25 cellular contexts compared by ENCODE assay signal in the genomic region with DNA sequence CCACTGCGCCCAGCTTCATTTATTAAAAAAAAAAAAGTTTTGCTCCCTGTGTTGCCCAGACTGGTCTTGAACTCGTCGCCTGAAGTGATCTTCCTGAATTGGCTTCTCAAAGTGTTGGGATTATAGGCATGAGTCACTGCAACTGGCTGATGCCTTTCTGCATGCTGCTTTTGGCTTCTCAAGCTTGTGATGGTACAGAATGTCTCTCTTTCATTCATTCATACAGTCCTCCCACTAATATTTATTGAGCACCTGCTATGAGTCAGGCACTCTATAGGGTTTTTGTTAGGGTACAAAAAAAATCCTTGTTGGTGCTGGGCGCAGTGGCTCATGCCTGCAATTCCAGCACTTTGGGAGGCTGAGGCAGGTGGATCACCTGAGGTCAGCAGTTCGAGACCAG. TPM values are rescaled to one million over a fixed set of nuclear protein-coding genes. Genes with fewer than 3 reads are reported as not detected.
DNase-seq lines count a peak whose midpoint lies in the region; ATAC-seq and TF ChIP-seq lines count a peak whose summit lies in the region.
"Had no signal": no experiment of that assay in that cellular context is flagged by ENCODE, and none has a peak within 500 bp of the region (broad histone marks: within the 10 kb centered on the region; RNA-seq: fewer than 3 reads in every experiment).

No MANE protein-coding gene starts in this region.

- H3K4me3 ChIP-seq in HEK293 (ENCODE audit: low read depth, low read length), result no peak overlapping the region
- H3K4me3 ChIP-seq: A549; BLaER1 treated with 17β-estradiol and CSF1 and Interleukin-3, amounts not matched to agents 10 nM and 100 nM; GM12878; GM23338 had no signal

- no peaks in the 10 kb centered on the region for H3K36me3 ChIP-seq in HEK293 (ENCODE audit: control insufficient read depth in 2 of 2, insufficient read depth in 1 of 2, low read length in 2 of 2)
- H3K36me3 ChIP-seq: BE2C; BLaER1 treated with 17β-estradiol and CSF1 and Interleukin-3, amounts not matched to agents 10 nM and 100 nM had no signal

- ATAC-seq in sciatic nerve, result no peak
- ATAC-seq: A549, GM12878, GM23338, HCT116 had no signal

- H3K36me3 Mint-ChIP-seq in glutamatergic neuron (ENCODE audit: unreplicated experiment), result peaks cover 6% of the 10 kb centered on the region
- H3K36me3 Mint-ChIP-seq: CD4-positive, alpha-beta memory T cell had no signal

- peak; percentile 31 for DNase-seq in MV-4-11 (lab: John Stamatoyannopoulos, UW)
- no peak for DNase-seq in glutamatergic neuron
- DNase-seq in SW480 (ENCODE audit: low spot score), result no peak
- DNase-seq in mesenteric fat pad (ENCODE audit: low spot score), result no peak
- no peak for DNase-seq in sciatic nerve (ENCODE audit: low spot score)
- DNase-seq: 8988T; ACHN; AML-193; BE2C; Caco-2; CD4-positive, alpha-beta memory T cell; DMS153; DMS79; EL; GDM1; H9; HFFc6 had no signal

- CTCF ChIA-PET in HEK293 (lab: Yijun Ruan, JAX), result interaction anchor here (1.0 to 2.8 kb wide), 2 partner anchors 11 to 17 kb away, joined by 4 to 8 read pairs; no protein-coding TSS in a partner anchor

- no peaks in the 10 kb centered on the region for H3K9me3 ChIP-seq in HEK293 (ENCODE audit: control insufficient read depth, insufficient read depth, low read depth, low read length)
- H3K9me3 ChIP-seq: A549, BE2C, Caco-2 had no signal

- H3K4me1 ChIP-seq in HEK293 (ENCODE audit: control insufficient read depth, insufficient read depth, low read length), result no peaks in the 10 kb centered on the region
- H3K4me1 ChIP-seq: A549, BE2C, Caco-2 had no signal

- intact Hi-C loops in sciatic nerve (cut with DNase I), result no loop called here

- no peak overlapping the region for H3K27ac ChIP-seq in HEK293 (ENCODE audit: extremely low read depth, low read depth, low read length)
- H3K27ac ChIP-seq: A549; BLaER1 treated with 17β-estradiol and CSF1 and Interleukin-3, amounts not matched to agents 10 nM and 100 nM had no signal

- H3K27me3 Mint-ChIP-seq in glutamatergic neuron (ENCODE audit: unreplicated experiment), result peaks cover 4% of the 10 kb centered on the region

- H3K27ac Mint-ChIP-seq in glutamatergic neuron (ENCODE audit: unreplicated experiment), result peak overlapping the region; percentile 22
- H3K27ac Mint-ChIP-seq: CD4-positive, alpha-beta memory T cell; GM23338; H9; HFFc6 had no signal

- H3K9me3 Mint-ChIP-seq in glutamatergic neuron (ENCODE audit: unreplicated experiment), result peaks cover 4% of the 10 kb centered on the region
- H3K9me3 Mint-ChIP-seq: H9, HFFc6 had no signal

- peaks cover 1% of the 10 kb centered on the region for H3K4me1 Mint-ChIP-seq in glutamatergic neuron (ENCODE audit: low read depth, unreplicated experiment)
- H3K4me1 Mint-ChIP-seq: CD4-positive, alpha-beta memory T cell; GM23338 had no signal

- POLR2A ChIA-PET in HEK293 (lab: Yijun Ruan, JAX), result no interaction called here

- TF ChIP-seq CTCF in HEK293 (tag by site-specific recombination; IDR thresholded peaks at IDR 0.05) (no peak), glutamatergic neuron (IDR thresholded peaks at IDR 0.05; ENCODE audit: partially characterized antibody, unreplicated experiment) (no peak)

- H3K4me3 Mint-ChIP-seq in glutamatergic neuron (ENCODE audit: unreplicated experiment), result no peak overlapping the region
- H3K4me3 Mint-ChIP-seq: CD14-positive monocyte; CD4-positive, alpha-beta memory T cell; GM23338; H9; HFFc6 had no signal

TF ChIP-seq in HEK293, 187 proteins besides CTCF, POLR2A, EP300 and RAD21:
- no peak for TF ChIP-seq ZBTB20 (tag by site-specific recombination; IDR thresholded peaks at IDR 0.05)
- TF ChIP-seq, protein P1, sequence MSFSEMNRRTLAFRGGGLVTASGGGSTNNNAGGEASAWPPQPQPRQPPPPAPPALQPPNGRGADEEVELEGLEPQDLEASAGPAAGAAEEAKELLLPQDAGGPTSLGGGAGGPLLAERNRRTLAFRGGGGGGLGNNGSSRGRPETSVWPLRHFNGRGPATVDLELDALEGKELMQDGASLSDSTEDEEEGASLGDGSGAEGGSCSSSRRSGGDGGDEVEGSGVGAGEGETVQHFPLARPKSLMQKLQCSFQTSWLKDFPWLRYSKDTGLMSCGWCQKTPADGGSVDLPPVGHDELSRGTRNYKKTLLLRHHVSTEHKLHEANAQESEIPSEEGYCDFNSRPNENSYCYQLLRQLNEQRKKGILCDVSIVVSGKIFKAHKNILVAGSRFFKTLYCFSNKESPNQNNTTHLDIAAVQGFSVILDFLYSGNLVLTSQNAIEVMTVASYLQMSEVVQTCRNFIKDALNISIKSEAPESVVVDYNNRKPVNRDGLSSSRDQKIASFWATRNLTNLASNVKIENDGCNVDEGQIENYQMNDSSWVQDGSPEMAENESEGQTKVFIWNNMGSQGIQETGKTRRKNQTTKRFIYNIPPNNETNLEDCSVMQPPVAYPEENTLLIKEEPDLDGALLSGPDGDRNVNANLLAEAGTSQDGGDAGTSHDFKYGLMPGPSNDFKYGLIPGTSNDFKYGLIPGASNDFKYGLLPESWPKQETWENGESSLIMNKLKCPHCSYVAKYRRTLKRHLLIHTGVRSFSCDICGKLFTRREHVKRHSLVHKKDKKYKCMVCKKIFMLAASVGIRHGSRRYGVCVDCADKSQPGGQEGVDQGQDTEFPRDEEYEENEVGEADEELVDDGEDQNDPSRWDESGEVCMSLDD (tag by site-specific recombination; IDR thresholded peaks at IDR 0.05), result no peak
- no peak for TF ChIP-seq KLF7 (tag by site-specific recombination; IDR thresholded peaks at IDR 0.05; ENCODE audit: borderline replicate concordance)
- TF ChIP-seq ZNF664 (tag by site-specific recombination; IDR thresholded peaks at IDR 0.05), result peak; percentile 71
- TF ChIP-seq ZNF776 (tag by site-specific recombination; IDR thresholded peaks at IDR 0.05; ENCODE audit: borderline replicate concordance), result no peak

RNA-seq across cellular contexts. Expression of a gene that starts 9.0 kb away (rescaled TPM):
- not detected for total RNA-seq in glutamatergic neuron (ENCODE audit: unreplicated experiment)
- not detected for total RNA-seq in mesenteric fat pad
- total RNA-seq in sciatic nerve, result not detected
- total RNA-seq: Caco-2; CD4-positive, alpha-beta memory T cell; GM12878; GM23338; H4; H9; HFFc6 had no signal

RNA-seq across cellular contexts. Expression of a gene that starts 34.5 kb away (rescaled TPM):
- total RNA-seq in glutamatergic neuron (ENCODE audit: unreplicated experiment) (130 TPM), mesenteric fat pad (21.7 TPM), sciatic nerve (25.1 TPM)

RNA-seq across cellular contexts. Expression of a gene that starts 41.1 kb away (rescaled TPM):
- total RNA-seq in glutamatergic neuron (ENCODE audit: unreplicated experiment) (43.1 TPM), mesenteric fat pad (54.3 TPM), sciatic nerve (58.0 TPM)

RNA-seq across cellular contexts. Expression of a gene that starts 41.4 kb away (rescaled TPM):
- total RNA-seq in glutamatergic neuron (ENCODE audit: unreplicated experiment) (8.0 TPM), mesenteric fat pad (16.4 TPM), sciatic nerve (42.7 TPM)

RNA-seq across cellular contexts. Expression of a gene that starts 42.6 kb away (rescaled TPM):
- total RNA-seq in glutamatergic neuron (ENCODE audit: unreplicated experiment), result 260 TPM
- 119 TPM for total RNA-seq in mesenteric fat pad
- total RNA-seq in sciatic nerve, result 131 TPM
